Comparison of ENCODE assay signal across 9 cellular contexts in the genomic region with DNA sequence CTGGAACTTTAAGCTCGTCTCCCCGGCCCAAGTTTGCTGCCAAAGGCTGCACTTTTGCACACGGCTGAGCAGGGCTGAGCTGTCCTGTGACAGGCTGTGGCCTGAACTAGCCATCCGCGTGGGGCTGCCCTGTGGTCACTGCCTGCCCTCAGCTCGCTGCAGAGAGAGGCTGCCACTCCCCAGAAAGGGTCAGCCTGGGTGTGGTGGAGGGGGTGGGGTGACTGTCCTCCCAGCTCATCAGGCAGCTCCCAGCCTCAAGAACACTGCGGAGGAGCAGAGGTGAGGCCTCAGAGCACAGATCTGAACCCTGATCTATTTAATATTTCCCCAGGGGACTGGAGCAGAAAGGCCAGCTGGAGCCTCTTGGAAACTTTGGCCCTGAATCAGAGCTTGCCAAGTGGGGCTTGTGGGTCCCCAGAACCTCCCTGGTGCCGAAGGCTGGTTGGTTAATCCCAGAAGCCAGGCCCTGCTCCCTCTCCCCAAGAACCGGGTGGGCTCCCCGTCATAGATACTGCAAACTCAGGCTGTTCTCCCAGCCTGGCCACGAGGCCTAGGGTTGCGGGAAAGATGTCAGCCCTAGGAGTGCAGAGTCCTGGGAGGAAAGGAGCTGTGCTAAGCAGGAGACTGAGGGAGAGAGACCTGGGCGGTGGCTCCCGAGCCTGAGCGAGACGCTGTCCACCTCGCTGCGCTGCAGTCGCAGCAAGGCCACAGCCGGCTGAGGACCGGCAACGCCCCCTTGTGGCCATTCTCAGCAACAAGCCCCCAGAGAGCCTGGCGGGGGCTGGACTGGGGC.
DNase-seq lines count a peak whose midpoint lies in the region; ATAC-seq lines count a peak whose summit lies in the region.
"Had no signal": no experiment of that assay in that cellular context is flagged by ENCODE, and none has a peak within 500 bp of the region (broad histone marks: within the 10 kb centered on the region; RNA-seq: fewer than 3 reads in every experiment).

No MANE protein-coding gene starts in this region.

- POLR2A ChIA-PET in activated CD4-positive, alpha-beta memory T cell treated with anti-CD3 and anti-CD28 coated beads, Interleukin-2, amount 10 ng/mL, durations not matched to agents 7 days and 5 days (lab: Charles Lee) = no interaction called here

- no peak overlapping the region for H3K27ac Mint-ChIP-seq in activated CD4-positive, alpha-beta memory T cell treated with anti-CD3 and anti-CD28 coated beads, Interleukin-2, amount 10 ng/mL, durations not matched to agents 7 days and 5 days
- H3K27ac Mint-ChIP-seq: activated naive CD8-positive, alpha-beta T cell had no signal

- no peaks in the 10 kb centered on the region for H3K9me3 Mint-ChIP-seq in activated CD4-positive, alpha-beta memory T cell treated with anti-CD3 and anti-CD28 coated beads, Interleukin-2, amount 10 ng/mL, durations not matched to agents 7 days and 5 days

- CTCF ChIA-PET in activated CD4-positive, alpha-beta memory T cell treated with anti-CD3 and anti-CD28 coated beads, Interleukin-2, amount 10 ng/mL, durations not matched to agents 7 days and 5 days (lab: Charles Lee) = interaction anchor here (1.0 to 3.1 kb wide), 7 partner anchors 9 to 173 kb away, joined by 3 to 33 read pairs (median 5); no protein-coding TSS in a partner anchor

- no peak overlapping the region for H3K4me3 Mint-ChIP-seq in activated CD4-positive, alpha-beta memory T cell treated with anti-CD3 and anti-CD28 coated beads, Interleukin-2, amount 10 ng/mL, durations not matched to agents 7 days and 5 days
- H3K4me3 Mint-ChIP-seq: activated naive CD8-positive, alpha-beta T cell had no signal

- H3K27me3 Mint-ChIP-seq in activated CD4-positive, alpha-beta memory T cell treated with anti-CD3 and anti-CD28 coated beads, Interleukin-2, amount 10 ng/mL, durations not matched to agents 7 days and 5 days = peaks cover 4% of the 10 kb centered on the region

- H3K36me3 Mint-ChIP-seq in activated CD4-positive, alpha-beta memory T cell treated with anti-CD3 and anti-CD28 coated beads, Interleukin-2, amount 10 ng/mL, durations not matched to agents 7 days and 5 days (ENCODE audit: low read depth) = no peaks in the 10 kb centered on the region

- H3K4me1 Mint-ChIP-seq in activated CD4-positive, alpha-beta memory T cell treated with anti-CD3 and anti-CD28 coated beads, Interleukin-2, amount 10 ng/mL, durations not matched to agents 7 days and 5 days = no peaks in the 10 kb centered on the region

- ATAC-seq in HG03280 (IDR thresholded peaks at IDR 0.05; ENCODE audit: unreplicated experiment) (peak; percentile 68), HG03159 (IDR thresholded peaks at IDR 0.05; ENCODE audit: unreplicated experiment) (no peak)

- DNase-seq in DMS153 (lab: John Stamatoyannopoulos, UW) (peak; percentile 83), NCI-H748 (lab: John Stamatoyannopoulos, UW; ENCODE audit: unreplicated experiment) (peak; percentile 81), lung microvascular endothelial cell (ENCODE audit: low read depth in 2 of 2) (peak; percentile 81 to 87)
- peak; percentile 68 for DNase-seq in activated CD4-positive, alpha-beta memory T cell treated with anti-CD3 and anti-CD28 coated beads, Interleukin-2, amount 10 ng/mL, durations not matched to agents 7 days and 5 days
- peak; percentile 34 for DNase-seq in effector CD4-positive, alpha-beta T cell
- DNase-seq in stimulated activated CD4-positive, alpha-beta T cell treated with anti-CD3 and anti-CD28 coated beads, TNF-alpha, amount 100 ng/mL, for 4 hours (ENCODE audit: low read depth in 3 of 3) = peak; percentile 26 to 36 (median 28)

Comparison
In these comparisons a context has a peak if more than half of its experiments do, and no peak if none do; other contexts are left out.
1. DNase-seq: peak in every context shown above with its lines; median percentile 84 in lung microvascular endothelial cell; 83 in DMS153; 81 in NCI-H748; 68 in activated CD4-positive, alpha-beta memory T cell treated with anti-CD3 and anti-CD28 coated beads, Interleukin-2, amount 10 ng/mL, durations not matched to agents 7 days and 5 days; 34 in effector CD4-positive, alpha-beta T cell; 28 in stimulated activated CD4-positive, alpha-beta T cell treated with anti-CD3 and anti-CD28 coated beads, TNF-alpha, amount 100 ng/mL, for 4 hours.